Comparison of ENCODE assay signal across 1 cellular context in genomic region chr4:5444918-5445517, GRCh38.
TF ChIP-seq lines count a peak whose summit lies in the region.

No MANE protein-coding gene starts in this region.

TF ChIP-seq in GM23338, 12 proteins besides CTCF, POLR2A, EP300 and RAD21:
- TF ChIP-seq REST (IDR thresholded peaks at IDR 0.05; ENCODE audit: unreplicated experiment) (no peak), EZH2 (IDR thresholded peaks at IDR 0.05; ENCODE audit: low read depth, unreplicated experiment) (no peak), POLR2AphosphoS5 (IDR thresholded peaks at IDR 0.05; ENCODE audit: low read depth) (no peak), ETS1 (IDR thresholded peaks at IDR 0.05) (no peak), ZNF462 (CRISPR knock-in tag; IDR thresholded peaks at IDR 0.05) (no peak), STAT1 (IDR thresholded peaks at IDR 0.05; ENCODE audit: unreplicated experiment) (no peak), NANOG (IDR thresholded peaks at IDR 0.05; ENCODE audit: borderline replicate concordance) (no peak)
